17 cellular contexts compared by ENCODE assay signal in genomic region chr14:72513346-72513745, GRCh38.
A peak's percentile ranks its signal among the peaks of the same experiment; 100 is the strongest.
DNase-seq lines count a peak whose midpoint lies in the region; ATAC-seq, FAIRE-seq and TF ChIP-seq lines count a peak whose summit lies in the region.
"Had no signal": no experiment of that assay in that cellular context is flagged by ENCODE, and none has a peak within 500 bp of the region (broad histone marks: within the 10 kb centered on the region; RNA-seq: fewer than 3 reads in every experiment).

No MANE protein-coding gene starts in this region.

- H3K36me3 Mint-ChIP-seq in T-helper 1 cell treated with Interleukin-12 subunit alpha and Interleukin-12 subunit beta and Interleukin-4 antibody, amounts not matched to agents 30 μg/mL and 1 μg/mL, for 36 hours (ENCODE audit: low read depth), result peaks cover 16% of the 10 kb centered on the region
- H3K36me3 Mint-ChIP-seq in astrocyte (ENCODE audit: low read depth, unreplicated experiment), result no peaks in the 10 kb centered on the region
- no peaks in the 10 kb centered on the region for H3K36me3 Mint-ChIP-seq in neural progenitor cell
- H3K36me3 Mint-ChIP-seq: CD4-positive, CD25-positive, alpha-beta regulatory T cell had no signal

- TF ChIP-seq POLR2A in right lobe of liver (IDR thresholded peaks at IDR 0.05), result no peak

- WGBS in GM23248 (ENCODE audit: low coverage in 1 of 2, low lambda C conversion rate in 2 of 2, missing lambda C conversion rate in 2 of 2), 2 experiments, result 60 to 66% methylated on average over 3 of the region's 3 CpGs
- 69% methylated on average over 2 of the region's 3 CpGs for WGBS in right lobe of liver (ENCODE audit: insufficient coverage, low coverage, low lambda C conversion rate, missing lambda C conversion rate)

- peaks cover 27% of the 10 kb centered on the region for H3K27me3 ChIP-seq in GM23248 (replicated peaks; ENCODE audit: insufficient read depth)
- H3K27me3 ChIP-seq in astrocyte (ENCODE audit: insufficient read depth, low read length), result peaks cover 16% of the 10 kb centered on the region
- H3K27me3 ChIP-seq in neural progenitor cell, result no peaks in the 10 kb centered on the region
- no peaks in the 10 kb centered on the region for H3K27me3 ChIP-seq in right lobe of liver

- H3K4me2 ChIP-seq in GM23248 (ENCODE audit: unreplicated experiment) (no peak overlapping the region), astrocyte (ENCODE audit: low read length) (no peak overlapping the region), neural progenitor cell (no peak overlapping the region)

- H3K4me1 ChIP-seq in GM23248 (ENCODE audit: insufficient read depth) (peaks cover 8% of the 10 kb centered on the region), astrocyte (ENCODE audit: insufficient read depth, low read length) (peaks cover 17% of the 10 kb centered on the region), neural progenitor cell (no peaks in the 10 kb centered on the region), right lobe of liver (no peaks in the 10 kb centered on the region)

- H3K27ac Mint-ChIP-seq in T-helper 1 cell treated with Interleukin-12 subunit alpha and Interleukin-12 subunit beta and Interleukin-4 antibody, amounts not matched to agents 30 μg/mL and 1 μg/mL, for 36 hours, result peak overlapping the region; percentile 33
- H3K27ac Mint-ChIP-seq in astrocyte (ENCODE audit: unreplicated experiment), result no peak overlapping the region
- peak overlapping the region; percentile 42 for H3K27ac Mint-ChIP-seq in neural progenitor cell
- H3K27ac Mint-ChIP-seq: CD4-positive, CD25-positive, alpha-beta regulatory T cell; HFFc6 had no signal

- H3K4me3 ChIP-seq in GM23248, result no peak overlapping the region
- no peak overlapping the region for H3K4me3 ChIP-seq in astrocyte (ENCODE audit: insufficient read depth, low read depth, low read length)
- H3K4me3 ChIP-seq in neural progenitor cell, result no peak overlapping the region
- H3K4me3 ChIP-seq in right lobe of liver, result no peak overlapping the region

- H3K9me3 ChIP-seq in GM23248 (ENCODE audit: low read depth) (no peaks in the 10 kb centered on the region), astrocyte (ENCODE audit: insufficient read depth, low read depth, low read length) (no peaks in the 10 kb centered on the region), neural progenitor cell (ENCODE audit: low read depth) (no peaks in the 10 kb centered on the region), right lobe of liver (no peaks in the 10 kb centered on the region)

- no peaks in the 10 kb centered on the region for H3K9me3 Mint-ChIP-seq in T-helper 1 cell treated with Interleukin-12 subunit alpha and Interleukin-12 subunit beta and Interleukin-4 antibody, amounts not matched to agents 30 μg/mL and 1 μg/mL, for 36 hours
- peaks cover 2% of the 10 kb centered on the region for H3K9me3 Mint-ChIP-seq in astrocyte (ENCODE audit: unreplicated experiment)
- H3K9me3 Mint-ChIP-seq in neural progenitor cell, result no peaks in the 10 kb centered on the region
- H3K9me3 Mint-ChIP-seq: HFFc6 had no signal

- peaks cover 11% of the 10 kb centered on the region for H3K27me3 Mint-ChIP-seq in T-helper 1 cell treated with Interleukin-12 subunit alpha and Interleukin-12 subunit beta and Interleukin-4 antibody, amounts not matched to agents 30 μg/mL and 1 μg/mL, for 36 hours (ENCODE audit: low read depth)
- peaks cover 20% of the 10 kb centered on the region for H3K27me3 Mint-ChIP-seq in astrocyte (ENCODE audit: low read depth, unreplicated experiment)
- H3K27me3 Mint-ChIP-seq in neural progenitor cell (ENCODE audit: insufficient read depth, low read depth), result peaks cover 2% of the 10 kb centered on the region
- H3K27me3 Mint-ChIP-seq: CD4-positive, CD25-positive, alpha-beta regulatory T cell had no signal

- H2AFZ ChIP-seq in GM23248 (peak overlapping the region; percentile 67; the same call in 1 of the 2 replicates), astrocyte (ENCODE audit: low read depth, low read length) (peak overlapping the region; percentile 55), neural progenitor cell (replicated peaks) (peak overlapping the region; percentile 12)

- H3K36me3 ChIP-seq in GM23248 (ENCODE audit: low read depth) (no peaks in the 10 kb centered on the region), astrocyte (ENCODE audit: insufficient read depth, low read length) (no peaks in the 10 kb centered on the region), neural progenitor cell (no peaks in the 10 kb centered on the region), right lobe of liver (no peaks in the 10 kb centered on the region)

- peaks cover 48% of the 10 kb centered on the region for H3K4me1 Mint-ChIP-seq in T-helper 1 cell treated with Interleukin-12 subunit alpha and Interleukin-12 subunit beta and Interleukin-4 antibody, amounts not matched to agents 30 μg/mL and 1 μg/mL, for 36 hours (ENCODE audit: low read depth)
- H3K4me1 Mint-ChIP-seq in astrocyte (ENCODE audit: low read depth, unreplicated experiment), result peaks cover 16% of the 10 kb centered on the region
- peaks cover 18% of the 10 kb centered on the region for H3K4me1 Mint-ChIP-seq in neural progenitor cell

- no peak for TF ChIP-seq CTCF in astrocyte (IDR thresholded peaks at IDR 0.05; ENCODE audit: insufficient read depth, low read depth, low read length)
- TF ChIP-seq CTCF in neural progenitor cell (IDR thresholded peaks at IDR 0.05), result no peak
- no peak for TF ChIP-seq CTCF in right lobe of liver (IDR thresholded peaks at IDR 0.05)

- FAIRE-seq in astrocyte (lab: Jason Lieb, UNC), result no peak
- FAIRE-seq: G401.6, RCC 7860 had no signal

- H3K4me3 Mint-ChIP-seq in T-helper 1 cell treated with Interleukin-12 subunit alpha and Interleukin-12 subunit beta and Interleukin-4 antibody, amounts not matched to agents 30 μg/mL and 1 μg/mL, for 36 hours, result no peak overlapping the region
- no peak overlapping the region for H3K4me3 Mint-ChIP-seq in astrocyte (ENCODE audit: unreplicated experiment)
- H3K4me3 Mint-ChIP-seq in neural progenitor cell, result no peak overlapping the region
- H3K4me3 Mint-ChIP-seq: CD4-positive, CD25-positive, alpha-beta regulatory T cell; HFFc6 had no signal

- H3K79me2 ChIP-seq in GM23248 (ENCODE audit: insufficient read depth) (no peaks in the 10 kb centered on the region), astrocyte (ENCODE audit: insufficient read depth, low read length) (no peaks in the 10 kb centered on the region), neural progenitor cell (ENCODE audit: low read depth) (no peaks in the 10 kb centered on the region)

- ATAC-seq in right lobe of liver (no peak), HG02840 (IDR thresholded peaks at IDR 0.05; ENCODE audit: low FRiP score, unreplicated experiment) (no peak)

- no peaks in the 10 kb centered on the region for H3K9me2 ChIP-seq in GM23248 (ENCODE audit: insufficient read depth)

- no peak overlapping the region for H3K27ac ChIP-seq in GM23248
- no peak overlapping the region for H3K27ac ChIP-seq in astrocyte (ENCODE audit: low read depth, low read length)
- no peak overlapping the region for H3K27ac ChIP-seq in neural progenitor cell
- H3K27ac ChIP-seq in right lobe of liver, result no peak overlapping the region
- H3K27ac ChIP-seq: 22Rv1 had no signal

- H3F3A ChIP-seq in GM23248 (ENCODE audit: insufficient read depth), result peaks cover 14% of the 10 kb centered on the region
- no peaks in the 10 kb centered on the region for H3F3A ChIP-seq in neural progenitor cell (ENCODE audit: low read depth)

- H4K20me1 ChIP-seq in GM23248 (ENCODE audit: insufficient read depth), result no peaks in the 10 kb centered on the region
- no peaks in the 10 kb centered on the region for H4K20me1 ChIP-seq in astrocyte (ENCODE audit: insufficient read depth, low read length)
- no peaks in the 10 kb centered on the region for H4K20me1 ChIP-seq in neural progenitor cell (ENCODE audit: low read depth)

- intact Hi-C loops in right lobe of liver (cut with DNase I), result loop anchor here in 1 of 2 donors (5.0 kb wide), 1 partner anchor 434 kb away; no protein-coding TSS in a partner anchor

- H3K9ac ChIP-seq in GM23248 (peak overlapping the region; percentile 3; the same call in 1 of the 2 replicates), astrocyte (ENCODE audit: low read length) (peak overlapping the region; percentile 25), neural progenitor cell (no peak overlapping the region)

- in situ Hi-C loops in GM23248 (cut with MboI), result loop anchor here (10.0 kb wide), 1 partner anchor 431 kb away; no protein-coding TSS in a partner anchor

- no peak for DNase-seq in T-helper 1 cell
- DNase-seq in GM23248, result no peak
- DNase-seq in astrocyte (ENCODE audit: low read depth), result no peak
- no peak for DNase-seq in neural progenitor cell (ENCODE audit: low spot score)
- no peak for DNase-seq in RPMI8226
- DNase-seq in right lobe of liver, result no peak
- DNase-seq: NCI-H1105 treated with DMSO at 0.1 percent for 48 hours; NCI-H2081 treated with DMSO at 0.1 percent for 48 hours; NCI-H446 treated with DMSO at 0.1 percent for 48 hours; NK-92 treated with Interleukin-12 subunit alpha and Interleukin-12 subunit beta, amount 100 ng/mL, for 24 hours had no signal

Comparison
In these comparisons a context has a peak if more than half of its experiments do, and no peak if none do; other contexts are left out.
1. H2AFZ ChIP-seq: peak in every context shown above with its lines; median percentile 67 in GM23248; 55 in astrocyte; 12 in neural progenitor cell.